In genomic region chr18:33901894-33902512, GRCh38 we compare ENCODE assay signal across 14 cellular contexts.
"Had no signal": no experiment of that assay in that cellular context is flagged by ENCODE, and none has a peak within 500 bp of the region (broad histone marks: within the 10 kb centered on the region; RNA-seq: fewer than 3 reads in every experiment).

No MANE protein-coding gene starts in this region.

- H3K4me3 Mint-ChIP-seq: activated CD4-positive, alpha-beta T cell treated with anti-CD3 and anti-CD28 coated beads, Interleukin-2, amount 10 ng/mL, durations not matched to agents 7 days and 5 days; activated naive CD8-positive, alpha-beta T cell treated with anti-CD3 and anti-CD28 coated beads, Interleukin-2, amount 10 ng/mL, durations not matched to agents 7 days and 5 days; central memory CD8-positive, alpha-beta T cell; type B pancreatic cell had no signal

- ATAC-seq: foreskin keratinocyte; sciatic nerve; stimulated activated naive CD8-positive, alpha-beta T cell treated with anti-CD3 and anti-CD28 coated beads, Interleukin-15, Interleukin-2, amounts not matched to agents 100 U/mL and 50 U/mL, for 24 hours had no signal

- DNase-seq: activated CD4-positive, alpha-beta T cell treated with anti-CD3 and anti-CD28 coated beads, Interleukin-2, amount 10 ng/mL, durations not matched to agents 7 days and 5 days; activated CD4-positive, CD25-positive, alpha-beta regulatory T cell; activated naive CD4-positive, alpha-beta T cell; activated naive CD8-positive, alpha-beta T cell treated with anti-CD3 and anti-CD28 coated beads, Interleukin-2, amount 10 ng/mL, durations not matched to agents 7 days and 5 days; brain microvascular endothelial cell; cortex of kidney; effector memory CD4-positive, alpha-beta T cell; foreskin keratinocyte; head of caudate nucleus; stimulated activated naive CD8-positive, alpha-beta T cell treated with anti-CD3 and anti-CD28 coated beads, Interleukin-15, Interleukin-2, amounts not matched to agents 100 U/mL and 50 U/mL, for 24 hours had no signal

- H3K9me3 ChIP-seq: suprapubic skin had no signal

- H3K4me1 Mint-ChIP-seq: activated CD4-positive, alpha-beta T cell treated with anti-CD3 and anti-CD28 coated beads, Interleukin-2, amount 10 ng/mL, durations not matched to agents 7 days and 5 days; activated naive CD8-positive, alpha-beta T cell treated with anti-CD3 and anti-CD28 coated beads, Interleukin-2, amount 10 ng/mL, durations not matched to agents 7 days and 5 days; central memory CD8-positive, alpha-beta T cell had no signal

- H3K27ac Mint-ChIP-seq: activated CD4-positive, alpha-beta T cell treated with anti-CD3 and anti-CD28 coated beads, Interleukin-2, amount 10 ng/mL, durations not matched to agents 7 days and 5 days; activated naive CD8-positive, alpha-beta T cell treated with anti-CD3 and anti-CD28 coated beads, Interleukin-2, amount 10 ng/mL, durations not matched to agents 7 days and 5 days; type B pancreatic cell had no signal

- H3K4me3 ChIP-seq: suprapubic skin had no signal

- H3K27me3 ChIP-seq: brain microvascular endothelial cell, foreskin keratinocyte, suprapubic skin had no signal

- H3K36me3 Mint-ChIP-seq: activated naive CD8-positive, alpha-beta T cell treated with anti-CD3 and anti-CD28 coated beads, Interleukin-2, amount 10 ng/mL, durations not matched to agents 7 days and 5 days; type B pancreatic cell had no signal

- H3K36me3 ChIP-seq: brain microvascular endothelial cell, suprapubic skin had no signal

- H3K4me1 ChIP-seq: foreskin keratinocyte, suprapubic skin had no signal

- H3K27ac ChIP-seq: brain microvascular endothelial cell, foreskin keratinocyte, suprapubic skin had no signal

- H3K27me3 Mint-ChIP-seq: activated CD4-positive, alpha-beta T cell treated with anti-CD3 and anti-CD28 coated beads, Interleukin-2, amount 10 ng/mL, durations not matched to agents 7 days and 5 days; activated naive CD8-positive, alpha-beta T cell treated with anti-CD3 and anti-CD28 coated beads, Interleukin-2, amount 10 ng/mL, durations not matched to agents 7 days and 5 days; central memory CD8-positive, alpha-beta T cell; type B pancreatic cell had no signal
